ENCODE assay signal across 11 cellular contexts in the genomic region with DNA sequence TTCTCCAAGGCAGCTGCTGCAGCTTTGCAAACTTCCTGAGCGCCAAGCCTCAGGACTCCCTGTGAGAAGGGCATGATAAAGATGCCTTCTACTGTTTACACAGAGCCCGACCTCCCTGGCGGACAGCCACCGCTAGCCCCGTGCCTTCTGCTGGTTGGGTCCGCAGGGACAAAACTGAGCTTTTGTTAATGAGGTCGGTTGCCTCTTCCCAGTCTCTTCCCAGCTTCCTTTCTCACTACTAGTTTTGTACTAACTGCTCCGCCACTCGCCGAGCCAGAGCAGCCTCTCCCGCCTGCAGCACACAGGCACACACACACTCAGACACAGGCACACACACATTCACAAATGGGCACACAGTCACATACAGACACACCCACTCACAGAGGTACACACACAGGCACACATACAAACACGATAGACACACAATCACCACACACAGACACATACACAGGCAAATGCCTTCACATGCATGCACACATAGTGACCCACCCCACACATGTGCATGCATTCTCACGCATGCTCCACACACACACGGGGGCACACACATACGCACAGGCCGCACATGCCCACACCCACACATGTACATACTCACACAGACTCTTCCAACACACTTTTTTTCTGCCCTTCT. TPM values are rescaled to one million over a fixed set of nuclear protein-coding genes. Genes with fewer than 3 reads are reported as not detected.
DNase-seq lines count a peak whose midpoint lies in the region; ATAC-seq, FAIRE-seq and TF ChIP-seq lines count a peak whose summit lies in the region.
"Had no signal": no experiment of that assay in that cellular context is flagged by ENCODE, and none has a peak within 500 bp of the region (broad histone marks: within the 10 kb centered on the region; RNA-seq: fewer than 3 reads in every experiment).

FREM1 (minus strand) TSS at position 251 of the 628 bp plus-strand sequence. CDS start 41,451 bp downstream, outside the sequence.

- H3K27ac ChIP-seq in mesodermal cell (ENCODE audit: low read depth, low read length, severe bottlenecking), result peak within 1 kb of the TSS; percentile 84
- peak within 1 kb of the TSS; percentile 74 for H3K27ac ChIP-seq in vagina
- H3K27ac ChIP-seq: BLaER1 treated with 17β-estradiol and CSF1 and Interleukin-3, amounts not matched to agents 10 nM and 100 nM had no signal

- intact Hi-C loops in vagina (cut with DNase I), result no loop called here

- TF ChIP-seq CTCF in vagina (IDR thresholded peaks at IDR 0.05), result no peak

- TF ChIP-seq POLR2A in vagina (IDR thresholded peaks at IDR 0.05), result no peak

- FAIRE-seq in urothelium cell line (lab: Jason Lieb, UNC), result no peak
- FAIRE-seq: endometrium had no signal

- H3K9me3 ChIP-seq in endocrine pancreas (ENCODE audit: control insufficient read depth, low read length) (no peaks in the 10 kb centered on the region), mesodermal cell (ENCODE audit: control insufficient read depth, low read length) (no peaks in the 10 kb centered on the region), vagina (no peaks in the 10 kb centered on the region)
- H3K9me3 ChIP-seq: BLaER1 treated with 17β-estradiol and CSF1 and Interleukin-3, amounts not matched to agents 10 nM and 100 nM had no signal

- no peak within 1 kb of the TSS for H3K9ac ChIP-seq in endocrine pancreas (ENCODE audit: control insufficient read depth, insufficient read depth, low read length)
- H3K9ac ChIP-seq: BLaER1 treated with 17β-estradiol and CSF1 and Interleukin-3, amounts not matched to agents 10 nM and 100 nM had no signal

- H3K4me1 ChIP-seq in endocrine pancreas (ENCODE audit: control insufficient read depth, insufficient read depth, low read length), result no peaks in the 10 kb centered on the region
- H3K4me1 ChIP-seq in mesodermal cell (ENCODE audit: control insufficient read depth, insufficient read depth, low read length, poor library complexity, severe bottlenecking), result no peaks in the 10 kb centered on the region
- H3K4me1 ChIP-seq in vagina, result peaks cover 49% of the 10 kb centered on the region
- H3K4me1 ChIP-seq: BLaER1 treated with 17β-estradiol and CSF1 and Interleukin-3, amounts not matched to agents 10 nM and 100 nM had no signal

- H3K36me3 ChIP-seq in endocrine pancreas (ENCODE audit: control insufficient read depth, insufficient read depth, low read length) (no peaks in the 10 kb centered on the region), mesodermal cell (ENCODE audit: control insufficient read depth, insufficient read depth, low read length) (no peaks in the 10 kb centered on the region), vagina (no peaks in the 10 kb centered on the region)
- H3K36me3 ChIP-seq: BLaER1 treated with 17β-estradiol and CSF1 and Interleukin-3, amounts not matched to agents 10 nM and 100 nM had no signal

- 21 to 28% methylated on average over 14 to 15 of the region's 16 CpGs for WGBS in mesodermal cell (ENCODE audit: insufficient coverage in 2 of 2), 2 experiments

- H3K4me3 ChIP-seq in endocrine pancreas (ENCODE audit: control insufficient read depth, insufficient read depth, low read length) (peak within 1 kb of the TSS; percentile 2), mesodermal cell (ENCODE audit: extremely low read depth, insufficient read depth, low read length, poor library complexity, severe bottlenecking) (peak within 1 kb of the TSS; percentile 24), vagina (peak within 1 kb of the TSS; percentile 34 to 39)
- H3K4me3 ChIP-seq: BLaER1 treated with 17β-estradiol and CSF1 and Interleukin-3, amounts not matched to agents 10 nM and 100 nM had no signal

- no peaks in the 10 kb centered on the region for H3K27me3 ChIP-seq in endocrine pancreas (ENCODE audit: control insufficient read depth, insufficient read depth, low read length)
- no peaks in the 10 kb centered on the region for H3K27me3 ChIP-seq in vagina
- H3K27me3 ChIP-seq: BLaER1 treated with 17β-estradiol and CSF1 and Interleukin-3, amounts not matched to agents 10 nM and 100 nM had no signal

- ATAC-seq in GM21717 (IDR thresholded peaks at IDR 0.05; ENCODE audit: unreplicated experiment), result no peak
- ATAC-seq: HCT116 had no signal

- peak; percentile 13 to 47 for DNase-seq in SHP77 (lab: John Stamatoyannopoulos, UW)
- no peak for DNase-seq in SHP77 treated with DMSO at 0.1 percent for 48 hours (lab: John Stamatoyannopoulos, UW)
- no peak for DNase-seq in vagina (ENCODE audit: extremely low spot score in 2 of 2)
- DNase-seq in stimulated activated CD4-positive, alpha-beta T cell treated with anti-CD3 and anti-CD28 coated beads, Interleukin-2, amount 100 ng/mL, for 24 hours, result no peak
- no peak for DNase-seq in urothelium cell line (ENCODE audit: low spot score)

RNA-seq across cellular contexts. Expression of gene FREM1, which starts in this region (rescaled TPM):
- 25.0 TPM for polyA plus RNA-seq in mesodermal cell (2013, experiment 1 of 2)
- polyA plus RNA-seq in mesodermal cell (2013, experiment 2 of 2), result 32.9 TPM
- total RNA-seq in vagina, result 2.7 TPM

Comparison
In these comparisons a context has a peak if more than half of its experiments do, and no peak if none do; other contexts are left out.
1. DNase-seq: peak in SHP77 (2 of 2); none in SHP77 treated with DMSO at 0.1 percent for 48 hours (single experiment), vagina (0 of 2), stimulated activated CD4-positive, alpha-beta T cell treated with anti-CD3 and anti-CD28 coated beads, Interleukin-2, amount 100 ng/mL, for 24 hours (0 of 2) and urothelium cell line (single experiment).
2. Peak in every context shown above with its lines, with median percentiles within 50 percentile points of each other: H3K4me3 ChIP-seq.